22 cellular contexts compared by ENCODE assay signal in the genomic region with DNA sequence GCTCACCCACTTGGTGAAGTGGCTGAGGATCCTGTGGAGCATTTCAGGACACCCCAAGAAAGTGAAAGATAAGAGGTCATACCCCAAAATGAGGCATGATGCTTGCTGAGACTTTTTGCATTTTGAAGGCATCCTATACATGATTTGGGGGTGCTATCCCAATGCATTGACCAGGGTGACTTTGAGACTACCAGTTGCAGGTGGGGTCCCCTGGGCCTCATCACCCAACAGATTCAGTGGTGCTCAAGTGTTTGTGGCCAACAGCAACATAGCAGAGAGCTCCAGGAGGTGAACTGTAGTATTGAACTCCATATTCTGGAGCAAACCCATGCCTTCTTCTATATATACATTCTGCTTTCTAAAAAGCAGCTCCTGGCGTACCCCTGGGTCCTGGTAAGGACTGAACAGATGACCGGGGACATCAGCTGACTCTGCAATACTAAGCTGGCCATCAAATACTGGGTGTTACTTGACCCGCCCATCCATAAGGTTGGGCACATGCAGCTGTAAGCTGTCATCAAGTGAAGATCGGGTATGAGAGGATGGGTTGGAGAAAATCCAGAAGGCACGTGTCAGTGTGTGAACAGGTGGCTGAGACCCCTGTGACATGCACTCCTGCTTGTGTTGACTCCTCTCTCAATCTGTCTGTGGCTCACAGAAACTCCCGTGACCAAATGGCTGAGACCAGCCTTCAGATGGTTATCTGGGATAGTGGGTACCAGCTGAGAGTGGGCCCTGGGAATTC.
DNase-seq lines count a peak whose midpoint lies in the region; ATAC-seq and TF ChIP-seq lines count a peak whose summit lies in the region.
"Had no signal": no experiment of that assay in that cellular context is flagged by ENCODE, and none has a peak within 500 bp of the region (broad histone marks: within the 10 kb centered on the region; RNA-seq: fewer than 3 reads in every experiment).

No MANE protein-coding gene starts in this region.

- peaks cover 36 to 41% of the 10 kb centered on the region in 2 donors for H3K4me1 Mint-ChIP-seq in natural killer cell treated with Interleukin-12 subunit alpha and Interleukin-12 subunit beta and Interleukin-15 and Interleukin-18, amount 100 ng/mL, for 72 hours (ENCODE audit: low read depth in 2 of 2)
- peaks cover 42 to 46% of the 10 kb centered on the region in 2 donors for H3K4me1 Mint-ChIP-seq in natural killer cell
- H3K4me1 Mint-ChIP-seq in activated T-helper 17 cell treated with anti-CD3 and anti-CD28 coated beads, Interleukin-2, amount 50 U/mL, for 72 hours = peaks cover 23% of the 10 kb centered on the region

- H3K27me3 Mint-ChIP-seq in natural killer cell treated with Interleukin-12 subunit alpha and Interleukin-12 subunit beta and Interleukin-15 and Interleukin-18, amount 100 ng/mL, for 72 hours = no peaks in the 10 kb centered on the region
- H3K27me3 Mint-ChIP-seq in natural killer cell (ENCODE audit: low read depth in 2 of 2) = peaks cover 0 to 2% of the 10 kb centered on the region in 2 donors
- H3K27me3 Mint-ChIP-seq in activated T-helper 17 cell treated with anti-CD3 and anti-CD28 coated beads, Interleukin-2, amount 50 U/mL, for 72 hours = no peaks in the 10 kb centered on the region
- H3K27me3 Mint-ChIP-seq: activated naive CD4-positive, alpha-beta T cell treated with anti-CD3 and anti-CD28 coated beads, Interleukin-2, amount 50 U/mL, for 24 hours had no signal

- no peak for ATAC-seq in natural killer cell treated with Interleukin-12 subunit alpha and Interleukin-12 subunit beta and Interleukin-15 and Interleukin-18, amount 100 ng/mL, for 72 hours
- ATAC-seq in natural killer cell (no peak), left lobe of liver (no peak)
- ATAC-seq in activated T-helper 17 cell treated with anti-CD3 and anti-CD28 coated beads, Interleukin-2, amount 50 U/mL, for 72 hours (replicated peaks) = no peak
- ATAC-seq: left cardiac atrium had no signal

- H3K27ac Mint-ChIP-seq in natural killer cell treated with Interleukin-12 subunit alpha and Interleukin-12 subunit beta and Interleukin-15 and Interleukin-18, amount 100 ng/mL, for 72 hours = peak overlapping the region in 1 of 2 donors; percentile 94
- peak overlapping the region in 1 of 2 donors; percentile 73 for H3K27ac Mint-ChIP-seq in natural killer cell
- no peak overlapping the region for H3K27ac Mint-ChIP-seq in activated T-helper 17 cell treated with anti-CD3 and anti-CD28 coated beads, Interleukin-2, amount 50 U/mL, for 72 hours
- H3K27ac Mint-ChIP-seq: activated naive CD4-positive, alpha-beta T cell treated with anti-CD3 and anti-CD28 coated beads, Interleukin-2, amount 50 U/mL, for 24 hours; CD14-positive monocyte had no signal

- no peak for TF ChIP-seq CTCF in natural killer cell (IDR thresholded peaks at IDR 0.05)
- no peak for TF ChIP-seq CTCF in GM20000 (IDR thresholded peaks at IDR 0.05; ENCODE audit: extremely low read depth, missing control alignments)

- no peaks in the 10 kb centered on the region for H3K9me3 Mint-ChIP-seq in natural killer cell treated with Interleukin-12 subunit alpha and Interleukin-12 subunit beta and Interleukin-15 and Interleukin-18, amount 100 ng/mL, for 72 hours
- H3K9me3 Mint-ChIP-seq in natural killer cell = no peaks in the 10 kb centered on the region
- peaks cover 6% of the 10 kb centered on the region for H3K9me3 Mint-ChIP-seq in activated T-helper 17 cell treated with anti-CD3 and anti-CD28 coated beads, Interleukin-2, amount 50 U/mL, for 72 hours
- H3K9me3 Mint-ChIP-seq: memory B cell had no signal

- H3K4me3 Mint-ChIP-seq in natural killer cell treated with Interleukin-12 subunit alpha and Interleukin-12 subunit beta and Interleukin-15 and Interleukin-18, amount 100 ng/mL, for 72 hours = no peak overlapping the region
- H3K4me3 Mint-ChIP-seq in natural killer cell = no peak overlapping the region
- H3K4me3 Mint-ChIP-seq in activated T-helper 17 cell treated with anti-CD3 and anti-CD28 coated beads, Interleukin-2, amount 50 U/mL, for 72 hours = no peak overlapping the region
- H3K4me3 Mint-ChIP-seq: activated naive CD4-positive, alpha-beta T cell treated with anti-CD3 and anti-CD28 coated beads, Interleukin-2, amount 50 U/mL, for 24 hours; CD14-positive monocyte; memory B cell had no signal

- no peaks in the 10 kb centered on the region for H3K36me3 Mint-ChIP-seq in natural killer cell treated with Interleukin-12 subunit alpha and Interleukin-12 subunit beta and Interleukin-15 and Interleukin-18, amount 100 ng/mL, for 72 hours
- no peaks in the 10 kb centered on the region for H3K36me3 Mint-ChIP-seq in natural killer cell
- no peaks in the 10 kb centered on the region for H3K36me3 Mint-ChIP-seq in activated T-helper 17 cell treated with anti-CD3 and anti-CD28 coated beads, Interleukin-2, amount 50 U/mL, for 72 hours (ENCODE audit: low read depth)
- H3K36me3 Mint-ChIP-seq: CD14-positive monocyte, memory B cell had no signal

- peak; percentile 23 for DNase-seq in DMS 273 (lab: John Stamatoyannopoulos, UW; ENCODE audit: unreplicated experiment)
- DNase-seq in DMS 273 treated with DMSO at 0.1 percent for 48 hours (lab: John Stamatoyannopoulos, UW) = no peak
- peak; percentile 6 for DNase-seq in natural killer cell treated with Interleukin-12 subunit alpha and Interleukin-12 subunit beta and Interleukin-15 and Interleukin-18, amount 100 ng/mL, for 72 hours (ENCODE audit: low spot score)
- no peak for DNase-seq in natural killer cell
- DNase-seq in left lobe of liver (ENCODE audit: low spot score) = peak; percentile 27
- DNase-seq in NCI-H1436 treated with DMSO at 0.1 percent for 48 hours (lab: John Stamatoyannopoulos, UW) = no peak
- no peak for DNase-seq in GM20000 (ENCODE audit: low spot score)
- DNase-seq: activated CD4-positive, alpha-beta T cell treated with anti-CD3 and anti-CD28 coated beads for 4 hours; aorta; left cardiac atrium; NCI-H1048; NCI-H2081; NCI-H345; NCI-H82; OCI-M1; stimulated activated CD4-positive, alpha-beta T cell treated with anti-CD3 and anti-CD28 coated beads, Interleukin-15, amount 100 ng/mL, for 24 hours; stimulated activated naive CD4-positive, alpha-beta T cell; T-helper 2 cell had no signal

- intact Hi-C loops in natural killer cell (cut with micrococcal nuclease) = loop anchor here (5.0 kb wide), 2 partner anchors 33 to 78 kb away; no protein-coding TSS in a partner anchor

Comparison
In these comparisons a context has a peak if more than half of its experiments do, and no peak if none do; other contexts are left out.
1. DNase-seq: peak in DMS 273 (single experiment), natural killer cell treated with Interleukin-12 subunit alpha and Interleukin-12 subunit beta and Interleukin-15 and Interleukin-18, amount 100 ng/mL, for 72 hours (single experiment) and left lobe of liver (single experiment); none in DMS 273 treated with DMSO at 0.1 percent for 48 hours (single experiment), natural killer cell (single experiment), NCI-H1436 treated with DMSO at 0.1 percent for 48 hours (single experiment) and GM20000 (single experiment).